10 cellular contexts compared by ENCODE assay signal in the genomic region with DNA sequence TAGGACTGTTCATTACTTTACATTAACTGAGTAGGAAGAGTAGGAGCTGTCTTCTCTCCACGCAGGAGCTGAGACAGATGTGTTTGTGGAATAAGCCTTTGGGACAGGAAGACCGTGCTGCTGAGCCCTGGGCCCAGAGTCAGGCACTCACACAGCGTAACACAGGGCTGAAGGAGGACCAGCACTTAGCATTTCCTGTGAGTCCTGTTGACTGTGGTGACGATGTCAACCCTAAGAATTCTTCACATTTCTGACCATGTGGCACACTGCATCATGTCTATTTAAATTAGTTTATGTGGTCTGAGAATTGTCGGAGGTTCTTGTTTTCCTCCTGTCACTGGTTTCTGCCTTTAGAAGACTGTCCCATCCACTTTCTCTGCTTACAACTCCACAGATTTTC.
DNase-seq lines count a peak whose midpoint lies in the region; ATAC-seq and TF ChIP-seq lines count a peak whose summit lies in the region.
"Had no signal": no experiment of that assay in that cellular context is flagged by ENCODE, and none has a peak within 500 bp of the region (broad histone marks: within the 10 kb centered on the region; RNA-seq: fewer than 3 reads in every experiment).

No MANE protein-coding gene starts in this region.

- peak overlapping the region in 4 of 7 donors; percentile 13 to 60 (median 42) for H3K27ac Mint-ChIP-seq in CD14-positive monocyte

- peaks cover 0 to 1% (median 0%) of the 10 kb centered on the region in 3 donors for H3K27me3 Mint-ChIP-seq in CD14-positive monocyte (ENCODE audit: low read depth in 3 of 3)

- intact Hi-C loops in CD14-positive monocyte (cut with micrococcal nuclease), result no loop called here
- intact Hi-C loops in left colon (cut with DNase I, micrococcal nuclease), result no loop called here

- peak; percentile 63 for ATAC-seq in GM19397 (IDR thresholded peaks at IDR 0.05; ENCODE audit: unreplicated experiment)
- ATAC-seq in HG03432 (IDR thresholded peaks at IDR 0.05; ENCODE audit: unreplicated experiment), result peak; percentile 65
- ATAC-seq in esophagus mucosa, result peak; percentile 21
- no peak for ATAC-seq in left colon

- H3K36me3 Mint-ChIP-seq in CD14-positive monocyte, result peaks cover 62 to 69% of the 10 kb centered on the region in 2 donors

- no peak overlapping the region for H3K4me3 Mint-ChIP-seq in CD14-positive monocyte

- TF ChIP-seq CTCF in CD14-positive monocyte (IDR thresholded peaks at IDR 0.05), result no peak

- H3K9me3 Mint-ChIP-seq in CD14-positive monocyte, result peaks cover 0 to 4% (median 0%) of the 10 kb centered on the region in 7 donors

- DNase-seq in CD14-positive monocyte (ENCODE audit: low spot score) (no peak), dedifferentiated amniotic fluid mesenchymal stem cell (ENCODE audit: extremely low spot score) (no peak), NOMO-1 treated with DMSO at 0.1 percent for 48 hours (lab: John Stamatoyannopoulos, UW; ENCODE audit: unreplicated experiment) (no peak), left colon (no peak), NCI-H2171 treated with DMSO at 0.1 percent for 48 hours (lab: John Stamatoyannopoulos, UW) (no peak)
- DNase-seq: SIG-M5; stimulated activated CD4-positive, alpha-beta T cell treated with anti-CD3 and anti-CD28 coated beads, Interleukin-12 subunit alpha, Interleukin-12 subunit beta, amount 100 ng/mL, for 4 hours had no signal

- H3K4me1 Mint-ChIP-seq in CD14-positive monocyte, result peaks cover 20% of the 10 kb centered on the region
